ENCODE assay signal across 8 cellular contexts in genomic region chr1:154324669-154325582, GRCh38. TPM values are rescaled to one million over a fixed set of nuclear protein-coding genes. Genes with fewer than 3 reads are reported as not detected.
A peak's percentile ranks its signal among the peaks of the same experiment; 100 is the strongest.
DNase-seq lines count a peak whose midpoint lies in the region; ATAC-seq and TF ChIP-seq lines count a peak whose summit lies in the region.

A gene with protein sequence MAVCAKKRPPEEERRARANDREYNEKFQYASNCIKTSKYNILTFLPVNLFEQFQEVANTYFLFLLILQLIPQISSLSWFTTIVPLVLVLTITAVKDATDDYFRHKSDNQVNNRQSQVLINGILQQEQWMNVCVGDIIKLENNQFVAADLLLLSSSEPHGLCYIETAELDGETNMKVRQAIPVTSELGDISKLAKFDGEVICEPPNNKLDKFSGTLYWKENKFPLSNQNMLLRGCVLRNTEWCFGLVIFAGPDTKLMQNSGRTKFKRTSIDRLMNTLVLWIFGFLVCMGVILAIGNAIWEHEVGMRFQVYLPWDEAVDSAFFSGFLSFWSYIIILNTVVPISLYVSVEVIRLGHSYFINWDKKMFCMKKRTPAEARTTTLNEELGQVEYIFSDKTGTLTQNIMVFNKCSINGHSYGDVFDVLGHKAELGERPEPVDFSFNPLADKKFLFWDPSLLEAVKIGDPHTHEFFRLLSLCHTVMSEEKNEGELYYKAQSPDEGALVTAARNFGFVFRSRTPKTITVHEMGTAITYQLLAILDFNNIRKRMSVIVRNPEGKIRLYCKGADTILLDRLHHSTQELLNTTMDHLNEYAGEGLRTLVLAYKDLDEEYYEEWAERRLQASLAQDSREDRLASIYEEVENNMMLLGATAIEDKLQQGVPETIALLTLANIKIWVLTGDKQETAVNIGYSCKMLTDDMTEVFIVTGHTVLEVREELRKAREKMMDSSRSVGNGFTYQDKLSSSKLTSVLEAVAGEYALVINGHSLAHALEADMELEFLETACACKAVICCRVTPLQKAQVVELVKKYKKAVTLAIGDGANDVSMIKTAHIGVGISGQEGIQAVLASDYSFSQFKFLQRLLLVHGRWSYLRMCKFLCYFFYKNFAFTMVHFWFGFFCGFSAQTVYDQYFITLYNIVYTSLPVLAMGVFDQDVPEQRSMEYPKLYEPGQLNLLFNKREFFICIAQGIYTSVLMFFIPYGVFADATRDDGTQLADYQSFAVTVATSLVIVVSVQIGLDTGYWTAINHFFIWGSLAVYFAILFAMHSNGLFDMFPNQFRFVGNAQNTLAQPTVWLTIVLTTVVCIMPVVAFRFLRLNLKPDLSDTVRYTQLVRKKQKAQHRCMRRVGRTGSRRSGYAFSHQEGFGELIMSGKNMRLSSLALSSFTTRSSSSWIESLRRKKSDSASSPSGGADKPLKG (plus strand): TSS chr1:154325525. CDS start chr1:154328142, 2,617 bp downstream.

- H3K4me2 ChIP-seq in GM23338: peak within 1 kb of the TSS; percentile 92

- peak; percentile 64 to 67 for ATAC-seq in CD4-positive, CD25-positive, alpha-beta regulatory T cell (ENCODE audit: low read depth in 2 of 2)
- peak; percentile 62 for ATAC-seq in GM23338
- peak; percentile 63 for ATAC-seq in left ventricle myocardium superior
- ATAC-seq in psoas muscle: peak; percentile 76 to 84 (median 81)

- peak within 1 kb of the TSS; percentile 97 for H2AFZ ChIP-seq in GM23338

- peaks cover 6 to 39% (median 17%) of the 10 kb centered on the region in 4 donors for H3K4me1 Mint-ChIP-seq in CD4-positive, CD25-positive, alpha-beta regulatory T cell
- H3K4me1 Mint-ChIP-seq in GM23338: peaks cover 39% of the 10 kb centered on the region

- peaks cover 4% of the 10 kb centered on the region for H3K27me3 Mint-ChIP-seq in CD4-positive, CD25-positive, alpha-beta regulatory T cell
- H3K27me3 Mint-ChIP-seq in GM23338 (ENCODE audit: insufficient read depth, low read depth, poor library complexity): peaks cover 28% of the 10 kb centered on the region

- H4K20me1 ChIP-seq in GM23338 (replicated peaks; ENCODE audit: insufficient read depth): peaks cover 14% of the 10 kb centered on the region

- peaks cover 44% of the 10 kb centered on the region for H3K4me1 ChIP-seq in CD4-positive, CD25-positive, alpha-beta regulatory T cell (ENCODE audit: control insufficient read depth, insufficient read depth, low read length, poor library complexity, severe bottlenecking)
- H3K4me1 ChIP-seq in GM23338 (ENCODE audit: insufficient read depth): peaks cover 30% of the 10 kb centered on the region
- peaks cover 22% of the 10 kb centered on the region for H3K4me1 ChIP-seq in psoas muscle
- H3K4me1 ChIP-seq in urinary bladder (ENCODE audit: insufficient read depth): no peaks in the 10 kb centered on the region

- peaks cover 4% of the 10 kb centered on the region for H3K36me3 Mint-ChIP-seq in CD4-positive, CD25-positive, alpha-beta regulatory T cell
- H3K36me3 Mint-ChIP-seq in GM23338 (ENCODE audit: low read depth): no peaks in the 10 kb centered on the region; the same call in 2 of the 3 replicates

- peak within 1 kb of the TSS; percentile 90 for H3K4me3 ChIP-seq in CD4-positive, CD25-positive, alpha-beta regulatory T cell (ENCODE audit: low read depth, low read length)
- H3K4me3 ChIP-seq in GM23338 (peak within 1 kb of the TSS; percentile 89), psoas muscle (peak within 1 kb of the TSS; percentile 64), urinary bladder (ENCODE audit: low read depth, low read length) (peak within 1 kb of the TSS; percentile 91)

- intact Hi-C loops in left ventricle myocardium superior (cut with micrococcal nuclease) (no loop called here), psoas muscle (cut with DNase I) (loop anchor here (5.0 to 10.0 kb wide), 3 partner anchors 62 to 220 kb away; no protein-coding TSS in a partner anchor)

- peak; percentile 71 to 89 (median 80) for DNase-seq in CD4-positive, CD25-positive, alpha-beta regulatory T cell
- peak; percentile 93 for DNase-seq in GM23338 (ENCODE audit: low spot score)
- peak; percentile 79 for DNase-seq in NCI-H146 (lab: John Stamatoyannopoulos, UW)
- DNase-seq in T-helper 2 cell: peak; percentile 57 to 86 (median 73)
- peak; percentile 50 for DNase-seq in amniotic stem cell (lab: John Stamatoyannopoulos, UW)
- DNase-seq in left ventricle myocardium superior: peak; percentile 77
- peak; percentile 69 to 83 for DNase-seq in psoas muscle

- peak; percentile 90 for TF ChIP-seq CTCF in GM23338 (conservative IDR thresholded peaks at IDR 0.05; ENCODE audit: low read depth in 2 of 2)
- peak; percentile 84 for TF ChIP-seq CTCF in psoas muscle (IDR thresholded peaks at IDR 0.05)

- no peaks in the 10 kb centered on the region for H3K9me2 ChIP-seq in GM23338 (ENCODE audit: insufficient read depth)

- H3K27me3 ChIP-seq in CD4-positive, CD25-positive, alpha-beta regulatory T cell (ENCODE audit: control insufficient read depth, insufficient read depth, low read length): no peaks in the 10 kb centered on the region
- H3K27me3 ChIP-seq in GM23338 (ENCODE audit: insufficient read depth) (no peaks in the 10 kb centered on the region), psoas muscle (ENCODE audit: insufficient read depth in 3 of 3, low read length in 2 of 3) (peaks cover 0 to 46% (median 6%) of the 10 kb centered on the region in 3 donors)

- no peaks in the 10 kb centered on the region for H3K9me3 Mint-ChIP-seq in CD4-positive, CD25-positive, alpha-beta regulatory T cell
- no peaks in the 10 kb centered on the region for H3K9me3 Mint-ChIP-seq in GM23338

- H3K79me2 ChIP-seq in GM23338 (replicated peaks; ENCODE audit: insufficient read depth): peaks cover 20% of the 10 kb centered on the region

- 0 to 2% (median 1%) methylated on average over 46 to 56 of the region's 56 CpGs for WGBS in psoas muscle, 3 donors
- 1% methylated on average over 56 of the region's 56 CpGs for WGBS in urinary bladder

- peaks cover 11% of the 10 kb centered on the region for H3F3A ChIP-seq in GM23338 (replicated peaks; ENCODE audit: low read depth)

- H3K4me3 Mint-ChIP-seq in CD4-positive, CD25-positive, alpha-beta regulatory T cell: peak within 1 kb of the TSS; percentile 98 to 99 (median 98)
- H3K4me3 Mint-ChIP-seq in GM23338: peak within 1 kb of the TSS; percentile 95

- peak within 1 kb of the TSS; percentile 91 for H3K27ac ChIP-seq in CD4-positive, CD25-positive, alpha-beta regulatory T cell (ENCODE audit: insufficient read depth, low read length, poor library complexity, severe bottlenecking)
- peak within 1 kb of the TSS; percentile 87; the same call in 1 of the 2 replicates for H3K27ac ChIP-seq in GM23338 (ENCODE audit: low read depth)
- peak within 1 kb of the TSS; percentile 54 for H3K27ac ChIP-seq in psoas muscle
- peak within 1 kb of the TSS; percentile 88 for H3K27ac ChIP-seq in urinary bladder (ENCODE audit: low read depth)

- no peaks in the 10 kb centered on the region for H3K36me3 ChIP-seq in CD4-positive, CD25-positive, alpha-beta regulatory T cell (ENCODE audit: control insufficient read depth, insufficient read depth, low read length)
- no peaks in the 10 kb centered on the region for H3K36me3 ChIP-seq in GM23338 (ENCODE audit: insufficient read depth)
- no peaks in the 10 kb centered on the region for H3K36me3 ChIP-seq in psoas muscle (ENCODE audit: insufficient read depth in 1 of 2, low read depth in 1 of 2)
- H3K36me3 ChIP-seq in urinary bladder (ENCODE audit: insufficient read depth): no peaks in the 10 kb centered on the region

- peak within 1 kb of the TSS; percentile 89 to 96 (median 95) for H3K27ac Mint-ChIP-seq in CD4-positive, CD25-positive, alpha-beta regulatory T cell
- H3K27ac Mint-ChIP-seq in GM23338: peak within 1 kb of the TSS; percentile 93

- no peaks in the 10 kb centered on the region for H3K9me3 ChIP-seq in CD4-positive, CD25-positive, alpha-beta regulatory T cell (ENCODE audit: control insufficient read depth in 2 of 2, low read length in 2 of 2)
- H3K9me3 ChIP-seq in psoas muscle: no peaks in the 10 kb centered on the region

TF ChIP-seq in GM23338, 12 proteins besides CTCF, POLR2A, EP300 and RAD21 (continues in another document):
- no peak for TF ChIP-seq NANOG (IDR thresholded peaks at IDR 0.05; ENCODE audit: borderline replicate concordance)
- TF ChIP-seq, protein P1, sequence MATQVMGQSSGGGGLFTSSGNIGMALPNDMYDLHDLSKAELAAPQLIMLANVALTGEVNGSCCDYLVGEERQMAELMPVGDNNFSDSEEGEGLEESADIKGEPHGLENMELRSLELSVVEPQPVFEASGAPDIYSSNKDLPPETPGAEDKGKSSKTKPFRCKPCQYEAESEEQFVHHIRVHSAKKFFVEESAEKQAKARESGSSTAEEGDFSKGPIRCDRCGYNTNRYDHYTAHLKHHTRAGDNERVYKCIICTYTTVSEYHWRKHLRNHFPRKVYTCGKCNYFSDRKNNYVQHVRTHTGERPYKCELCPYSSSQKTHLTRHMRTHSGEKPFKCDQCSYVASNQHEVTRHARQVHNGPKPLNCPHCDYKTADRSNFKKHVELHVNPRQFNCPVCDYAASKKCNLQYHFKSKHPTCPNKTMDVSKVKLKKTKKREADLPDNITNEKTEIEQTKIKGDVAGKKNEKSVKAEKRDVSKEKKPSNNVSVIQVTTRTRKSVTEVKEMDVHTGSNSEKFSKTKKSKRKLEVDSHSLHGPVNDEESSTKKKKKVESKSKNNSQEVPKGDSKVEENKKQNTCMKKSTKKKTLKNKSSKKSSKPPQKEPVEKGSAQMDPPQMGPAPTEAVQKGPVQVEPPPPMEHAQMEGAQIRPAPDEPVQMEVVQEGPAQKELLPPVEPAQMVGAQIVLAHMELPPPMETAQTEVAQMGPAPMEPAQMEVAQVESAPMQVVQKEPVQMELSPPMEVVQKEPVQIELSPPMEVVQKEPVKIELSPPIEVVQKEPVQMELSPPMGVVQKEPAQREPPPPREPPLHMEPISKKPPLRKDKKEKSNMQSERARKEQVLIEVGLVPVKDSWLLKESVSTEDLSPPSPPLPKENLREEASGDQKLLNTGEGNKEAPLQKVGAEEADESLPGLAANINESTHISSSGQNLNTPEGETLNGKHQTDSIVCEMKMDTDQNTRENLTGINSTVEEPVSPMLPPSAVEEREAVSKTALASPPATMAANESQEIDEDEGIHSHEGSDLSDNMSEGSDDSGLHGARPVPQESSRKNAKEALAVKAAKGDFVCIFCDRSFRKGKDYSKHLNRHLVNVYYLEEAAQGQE (IDR thresholded peaks at IDR 0.05; ENCODE audit: unreplicated experiment): no peak
- TF ChIP-seq CREB1 (CRISPR knock-in tag; IDR thresholded peaks at IDR 0.05; ENCODE audit: low read depth): no peak
- TF ChIP-seq JUNB (IDR thresholded peaks at IDR 0.05; ENCODE audit: unreplicated experiment): no peak

RNA-seq across cellular contexts. Expression of the gene that starts here (rescaled TPM):
- total RNA-seq in CD4-positive, CD25-positive, alpha-beta regulatory T cell: 267 TPM
- polyA plus RNA-seq in CD4-positive, CD25-positive, alpha-beta regulatory T cell: 100 to 1,000 TPM in 2 of 4 donors, 10 to 100 TPM in 2; 76.0 to 127 (median 104) TPM
- 92.9 and 112 TPM in 2 replicates for total RNA-seq in GM23338 (2014; rRNA removed; shearing (Covaris generic))
- polyA plus RNA-seq in GM23338 (2016; fragmentation: Nextera tagmentation; extraction: Ambion mirVana): 8.8 and 11.0 TPM in 2 replicates
- total RNA-seq in left ventricle myocardium superior: 9.2 TPM
- 1 to 10 TPM; 3.6 to 5.8 (median 4.0) TPM for total RNA-seq in psoas muscle
- polyA plus RNA-seq in psoas muscle: 1 to 10 TPM; 1.3 to 3.4 (median 2.2) TPM
- 42.2 TPM for total RNA-seq in urinary bladder
- 45.4 TPM for polyA plus RNA-seq in urinary bladder

Comparison
In these comparisons a context has a peak if more than half of its experiments do, and no peak if none do; other contexts are left out.
1. Peak in every context shown above with its lines: DNase-seq, ATAC-seq, H3K4me3 ChIP-seq and H3K27ac ChIP-seq.